ENCODE assay signal across 8 cellular contexts in the genomic region with DNA sequence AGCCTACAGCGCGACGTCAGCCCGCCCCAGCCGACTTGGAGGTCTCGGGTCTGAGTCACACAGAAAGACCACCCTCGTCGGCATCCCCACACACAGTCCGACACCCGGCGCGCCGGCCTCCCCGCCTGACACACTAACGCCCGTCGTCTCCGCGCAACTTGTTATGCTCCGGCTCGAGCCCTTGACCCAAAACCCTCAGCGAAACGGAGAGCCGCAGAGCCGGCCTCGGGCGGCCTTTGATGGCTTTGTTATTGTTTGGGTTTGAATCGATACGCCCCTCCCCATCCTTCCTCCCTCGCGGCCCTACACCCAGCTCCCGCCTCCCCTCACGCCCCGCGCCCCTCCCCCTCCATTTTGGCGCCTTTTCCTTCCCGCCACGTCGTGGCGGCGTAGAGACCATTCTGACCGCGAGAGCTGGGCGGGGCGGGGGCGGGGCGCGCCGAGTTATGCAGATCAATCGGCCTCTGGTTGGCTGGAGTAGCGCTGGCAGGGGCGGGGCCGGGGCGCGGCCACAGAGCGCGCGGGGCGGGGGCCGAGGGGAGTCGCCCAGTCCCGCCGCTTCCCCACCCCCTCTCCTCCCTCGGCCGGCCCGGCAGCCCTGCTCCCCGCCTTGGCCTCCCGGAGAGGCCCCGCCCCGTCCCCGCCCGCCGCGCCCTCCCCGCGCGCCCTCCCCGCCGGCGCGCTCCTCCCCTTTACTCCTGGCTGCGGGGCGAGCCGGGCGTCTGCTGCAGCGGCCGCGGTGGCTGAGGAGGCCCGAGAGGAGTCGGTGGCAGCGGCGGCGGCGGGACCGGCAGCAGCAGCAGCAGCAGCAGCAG. TPM values are rescaled to one million over a fixed set of nuclear protein-coding genes. Genes with fewer than 3 reads are reported as not detected.
DNase-seq lines count a peak whose midpoint lies in the region; ATAC-seq and TF ChIP-seq lines count a peak whose summit lies in the region.

Gene PIM1 (plus strand): TSS at position 695 of the 815 bp plus-strand sequence. CDS start 424 bp downstream, outside the sequence.

- intact Hi-C loops in psoas muscle (cut with DNase I), result loop anchor here (1.0 to 10.0 kb wide), 3 partner anchors 37 to 405 kb away; no protein-coding TSS in a partner anchor

- H3K9me3 ChIP-seq in right atrium auricular region (no peaks in the 10 kb centered on the region), psoas muscle (no peaks in the 10 kb centered on the region)

- no peaks in the 10 kb centered on the region for H3K27me3 ChIP-seq in right atrium auricular region
- H3K27me3 ChIP-seq in psoas muscle (ENCODE audit: insufficient read depth in 3 of 3, low read length in 2 of 3), result no peaks in the 10 kb centered on the region

- DNase-seq in GM13976 (ENCODE audit: low spot score), result peak; percentile 99
- peak; percentile 87 for DNase-seq in NCI-H1694 treated with DMSO at 0.1 percent for 48 hours (lab: John Stamatoyannopoulos, UW)
- DNase-seq in T-helper 2 cell, result peak; percentile 90 to 99 (median 98)
- DNase-seq in right atrium auricular region (ENCODE audit: low spot score), result peak; percentile 98
- DNase-seq in psoas muscle, result peak; percentile 100

- peaks cover 0 to 48% of the 10 kb centered on the region in 2 donors for H3K4me1 ChIP-seq in right atrium auricular region
- peaks cover 10% of the 10 kb centered on the region for H3K4me1 ChIP-seq in psoas muscle
- H3K4me1 ChIP-seq in urinary bladder (ENCODE audit: insufficient read depth), result no peaks in the 10 kb centered on the region

- peak within 1 kb of the TSS; percentile 82 to 98 for H3K4me3 ChIP-seq in right atrium auricular region
- peak within 1 kb of the TSS; percentile 97 for H3K4me3 ChIP-seq in psoas muscle
- peak within 1 kb of the TSS; percentile 98 for H3K4me3 ChIP-seq in urinary bladder (ENCODE audit: low read depth, low read length)

- 0 to 1% (median 1%) methylated on average over 51 to 95 of the region's 95 CpGs for WGBS in psoas muscle, 3 donors
- 1% methylated on average over 95 of the region's 95 CpGs for whole genome bisulfite sequencing in urinary bladder

- no peak for TF ChIP-seq CTCF in GM13976 (IDR thresholded peaks at IDR 0.05; ENCODE audit: borderline replicate concordance, control extremely low read depth, extremely low read depth, insufficient read depth, missing control alignments)
- TF ChIP-seq CTCF in right atrium auricular region (IDR thresholded peaks at IDR 0.05), result no peak
- no peak for TF ChIP-seq CTCF in psoas muscle (IDR thresholded peaks at IDR 0.05)

- in situ Hi-C loops in GM13976 (cut with MboI; ENCODE audit: low sequenced_read_pairs, unreplicated experiment), result loop anchor here (5.0 kb wide), 1 partner anchor 117 kb away; no protein-coding TSS in a partner anchor

- H3K27ac ChIP-seq in angular gyrus (ENCODE audit: low read depth, low read length) (peak within 1 kb of the TSS; percentile 90), right atrium auricular region (peak within 1 kb of the TSS; percentile 95 to 99), psoas muscle (peak within 1 kb of the TSS; percentile 94), urinary bladder (ENCODE audit: low read depth) (peak within 1 kb of the TSS; percentile 98)

- H3K36me3 ChIP-seq in right atrium auricular region (peaks cover 40% of the 10 kb centered on the region), psoas muscle (ENCODE audit: insufficient read depth in 1 of 2, low read depth in 1 of 2) (peaks cover 8 to 25% of the 10 kb centered on the region in 2 donors), urinary bladder (ENCODE audit: insufficient read depth) (peaks cover 5% of the 10 kb centered on the region)

- ATAC-seq in HG02884 (IDR thresholded peaks at IDR 0.05; ENCODE audit: unreplicated experiment), result peak; percentile 52
- ATAC-seq in psoas muscle, result peak; percentile 88 to 94 (median 90)

RNA-seq across cellular contexts. Expression of gene PIM1, which starts in this region (rescaled TPM):
- total RNA-seq in right atrium auricular region (10 to 100 TPM; 28.0 to 46.2 TPM), psoas muscle (10 to 100 TPM; 18.0 to 45.5 (median 32.8) TPM), urinary bladder (25.7 TPM)
- polyA plus RNA-seq in psoas muscle (10 to 100 TPM in 1 of 3 donors, 1 to 10 TPM in 2; 2.8 to 16.5 (median 7.8) TPM), urinary bladder (55.8 TPM)

Comparison
In these comparisons a context has a peak if more than half of its experiments do, and no peak if none do; other contexts are left out.
1. Peak in every context shown above with its lines: DNase-seq, ATAC-seq, H3K4me3 ChIP-seq and H3K27ac ChIP-seq.